1 cellular context compared by ENCODE assay signal in the genomic region with DNA sequence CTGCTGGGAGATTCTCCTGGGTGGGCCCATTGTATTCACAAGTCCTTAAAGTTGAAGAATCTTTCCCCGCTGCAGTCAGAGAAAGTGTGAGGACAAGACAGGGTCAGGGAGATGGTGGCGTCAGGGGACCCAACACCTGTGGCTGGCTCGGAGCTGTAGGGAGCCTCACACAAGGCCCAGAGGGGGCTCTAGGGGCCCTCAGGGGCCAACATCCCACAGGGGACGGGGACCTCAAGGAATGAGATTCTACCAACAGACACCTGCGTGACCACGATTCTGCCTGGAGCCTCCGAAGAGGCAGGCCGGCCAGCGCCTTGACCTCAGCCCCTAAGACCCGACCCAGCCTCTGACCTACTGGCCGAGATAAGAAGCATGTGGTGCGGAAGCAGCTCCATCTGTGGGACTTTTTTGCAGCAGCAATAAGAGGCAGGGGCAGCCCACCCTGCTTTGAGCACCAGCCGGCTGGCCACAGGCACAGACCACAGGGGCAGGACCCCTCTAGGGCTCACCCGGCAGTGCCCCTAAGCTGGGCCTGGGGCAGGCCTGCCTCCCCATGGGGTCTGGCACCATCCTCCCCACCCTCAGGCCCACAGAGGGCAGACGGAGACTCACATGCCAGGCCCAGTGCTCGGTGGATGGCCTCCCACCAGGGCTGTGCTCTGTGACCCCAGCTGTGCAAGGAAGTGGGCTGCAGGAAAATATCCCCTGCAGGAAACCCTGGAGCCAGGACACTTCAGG.
TF ChIP-seq lines count a peak whose summit lies in the region.

No MANE protein-coding gene starts in this region.

TF ChIP-seq in H1, 55 proteins besides CTCF, POLR2A, EP300 and RAD21:
- no peak for TF ChIP-seq EGR1 (IDR thresholded peaks at IDR 0.05; ENCODE audit: borderline replicate concordance, low read depth, low read length)
- no peak for TF ChIP-seq ZNF274 (IDR thresholded peaks at IDR 0.05; ENCODE audit: borderline replicate concordance, extremely low read depth, low read length)
- no peak for TF ChIP-seq BACH1 (IDR thresholded peaks at IDR 0.05; ENCODE audit: low read length)
- no peak for TF ChIP-seq TAF7 (optimal IDR thresholded peaks at IDR 0.05; ENCODE audit: borderline replicate concordance, low read depth, low read length)
- no peak for TF ChIP-seq NANOG (IDR thresholded peaks at IDR 0.05; ENCODE audit: insufficient read depth, low read depth, low read length, poor library complexity, severe bottlenecking)
- TF ChIP-seq CBX8 (IDR thresholded peaks at IDR 0.05; ENCODE audit: borderline replicate concordance, low read depth, low read length): no peak
